Comparison of ENCODE assay signal across 8 cellular contexts in the genomic region with DNA sequence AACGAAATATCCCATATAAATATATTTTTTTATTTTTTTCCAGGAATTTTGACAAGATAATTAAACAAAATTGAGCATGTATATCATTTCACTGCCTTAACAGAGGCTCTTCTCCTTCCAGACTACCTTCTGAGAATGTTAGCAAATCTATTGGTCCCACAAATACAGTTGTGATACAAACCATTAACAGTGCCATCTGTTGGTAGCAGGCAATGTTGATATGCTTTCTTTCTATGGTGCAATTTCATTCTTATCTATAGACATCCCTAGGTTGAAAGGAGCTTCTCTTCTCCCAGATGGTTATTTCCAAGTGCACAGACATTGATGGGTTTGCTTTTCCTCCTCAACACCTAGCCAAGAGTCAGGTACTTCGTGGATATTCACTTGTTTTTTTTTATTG.
DNase-seq lines count a peak whose midpoint lies in the region; ATAC-seq and TF ChIP-seq lines count a peak whose summit lies in the region.

No MANE protein-coding gene starts in this region.

- POLR2A ChIA-PET in AG04450 (lab: Yijun Ruan, JAX) = no interaction called here

- no peak overlapping the region for H2AFZ ChIP-seq in osteoblast (ENCODE audit: low read length)

- peak; percentile 77 for TF ChIP-seq CTCF in AG04450 (IDR thresholded peaks at IDR 0.05; ENCODE audit: low read depth, low read length)
- peak; percentile 38; the same call in 1 of the 2 replicates for TF ChIP-seq CTCF in WI38 (IDR thresholded peaks at IDR 0.05; ENCODE audit: low read depth, low read length)
- peak; percentile 40 for TF ChIP-seq CTCF in osteoblast (IDR thresholded peaks at IDR 0.05; ENCODE audit: extremely low read depth, low read depth, low read length)

- TF ChIP-seq EP300 in Ishikawa (IDR thresholded peaks at IDR 0.05; ENCODE audit: borderline replicate concordance) = no peak

- ATAC-seq in GM18867 (IDR thresholded peaks at IDR 0.05; ENCODE audit: unreplicated experiment) (peak; percentile 65), GM19023 (IDR thresholded peaks at IDR 0.05; ENCODE audit: unreplicated experiment) (no peak), GM21619 (IDR thresholded peaks at IDR 0.05; ENCODE audit: unreplicated experiment) (no peak)

- no peak overlapping the region for H3K4me2 ChIP-seq in osteoblast (ENCODE audit: insufficient read depth, low read length)

- DNase-seq in AG04450 (ENCODE audit: low read depth, low spot score) (peak; percentile 11), osteoblast (ENCODE audit: insufficient read length, low spot score, missing footprints) (peak; percentile 82), T1000 (lab: John Stamatoyannopoulos, UW) (no peak)

- H3K4me3 ChIP-seq in AG04450 (ENCODE audit: low read depth, low read length) = no peak overlapping the region
- H3K4me3 ChIP-seq in WI38 (ENCODE audit: low read depth, low read length) = no peak overlapping the region
- no peak overlapping the region for H3K4me3 ChIP-seq in osteoblast (ENCODE audit: insufficient read depth, low read length)

- no peak overlapping the region for H3K27ac ChIP-seq in AG04450 (ENCODE audit: low read depth, low read length)
- H3K27ac ChIP-seq in osteoblast (ENCODE audit: low read depth, low read length) = no peak overlapping the region

- H3K27me3 ChIP-seq in AG04450 (ENCODE audit: control insufficient read depth, insufficient read depth, low read length) (no peaks in the 10 kb centered on the region), osteoblast (ENCODE audit: insufficient read depth, low read length) (no peaks in the 10 kb centered on the region)

- no peaks in the 10 kb centered on the region for H4K20me1 ChIP-seq in osteoblast (ENCODE audit: insufficient read depth, low read length)

- H3K9me3 ChIP-seq in AG04450 (ENCODE audit: control insufficient read depth, insufficient read depth, low read length) (no peaks in the 10 kb centered on the region), osteoblast (ENCODE audit: low read depth, low read length) (no peaks in the 10 kb centered on the region)

- no peaks in the 10 kb centered on the region for H3K79me2 ChIP-seq in osteoblast (ENCODE audit: insufficient read depth, low read length)

- H3K36me3 ChIP-seq in osteoblast (ENCODE audit: insufficient read depth, low read length) = no peaks in the 10 kb centered on the region

- H3K4me1 ChIP-seq in osteoblast (ENCODE audit: insufficient read depth, low read length) = no peaks in the 10 kb centered on the region

- CTCF ChIA-PET in AG04450 (lab: Charles Lee) = interaction anchor here (0.6 to 1.8 kb wide), 13 partner anchors 11 to 483 kb away, joined by 3 to 8 read pairs (median 3); no protein-coding TSS in a partner anchor

- TF ChIP-seq RAD21 in Ishikawa (IDR thresholded peaks at IDR 0.05; ENCODE audit: low read depth) = peak; percentile 35; the same call in 1 of the 2 replicates

TF ChIP-seq in Ishikawa, 13 proteins besides CTCF, POLR2A, EP300 and RAD21:
- TF ChIP-seq FOXM1 (IDR thresholded peaks at IDR 0.05; ENCODE audit: borderline replicate concordance, low read depth) = no peak
